Comparison of ENCODE assay signal across 22 cellular contexts in the genomic region with DNA sequence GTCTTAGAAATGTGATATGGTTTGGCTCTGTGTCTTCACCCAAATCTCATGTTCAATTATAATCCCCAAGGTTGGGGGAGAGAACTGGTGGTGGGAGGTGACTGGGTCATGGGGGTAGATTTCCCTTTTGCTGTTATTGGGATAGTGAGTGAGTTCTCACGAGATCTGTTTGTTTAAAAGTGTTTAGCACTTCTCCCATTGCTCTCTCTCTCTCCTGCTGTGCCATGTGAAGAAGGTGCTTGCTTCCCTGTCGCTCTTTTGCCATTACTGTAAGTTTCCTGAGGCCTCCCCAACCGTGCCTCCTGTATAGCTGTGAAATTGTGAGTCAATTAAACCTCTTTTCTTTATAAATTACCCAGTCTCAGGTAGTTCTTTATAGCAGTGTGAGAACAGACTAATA.
A peak's percentile ranks its signal among the peaks of the same experiment; 100 is the strongest.
DNase-seq lines count a peak whose midpoint lies in the region; ATAC-seq and TF ChIP-seq lines count a peak whose summit lies in the region.
"Had no signal": no experiment of that assay in that cellular context is flagged by ENCODE, and none has a peak within 500 bp of the region (broad histone marks: within the 10 kb centered on the region; RNA-seq: fewer than 3 reads in every experiment).

No MANE protein-coding gene starts in this region.

- peaks cover 18% of the 10 kb centered on the region for H3K27me3 ChIP-seq in endodermal cell (ENCODE audit: control insufficient read depth, insufficient read depth, low read length, poor library complexity, severe bottlenecking)
- no peaks in the 10 kb centered on the region for H3K27me3 ChIP-seq in mesendoderm (ENCODE audit: insufficient read depth, low read length, poor library complexity)
- H3K27me3 ChIP-seq: BE2C, BLaER1 had no signal

- H2BK5ac ChIP-seq in mesendoderm (ENCODE audit: low read length): no peak overlapping the region

- H3K56ac ChIP-seq in mesendoderm (ENCODE audit: low read length): no peak overlapping the region

- H3K4me3 Mint-ChIP-seq in endodermal cell: no peak overlapping the region
- H3K4me3 Mint-ChIP-seq: CD14-positive monocyte; CD4-positive, alpha-beta memory T cell; CD4-positive, CD25-positive, alpha-beta regulatory T cell; CD8-positive, alpha-beta memory T cell had no signal

- H2AK5ac ChIP-seq in mesendoderm (ENCODE audit: low read length): no peak overlapping the region

- no peak for ATAC-seq in HG03342 (IDR thresholded peaks at IDR 0.05; ENCODE audit: unreplicated experiment)

- no peak overlapping the region for H3K27ac Mint-ChIP-seq in endodermal cell
- H3K27ac Mint-ChIP-seq: CD14-positive monocyte; CD4-positive, alpha-beta memory T cell; CD4-positive, CD25-positive, alpha-beta regulatory T cell; CD8-positive, alpha-beta memory T cell had no signal

- H3K18ac ChIP-seq in mesendoderm (ENCODE audit: low read length): no peak overlapping the region

- no peak overlapping the region for H3K27ac ChIP-seq in endodermal cell (ENCODE audit: low read depth, low read length)
- no peak overlapping the region for H3K27ac ChIP-seq in mesendoderm (ENCODE audit: low read depth, low read length)
- H3K27ac ChIP-seq: BLaER1 had no signal

- peaks cover 10% of the 10 kb centered on the region for H3K27me3 Mint-ChIP-seq in endodermal cell (ENCODE audit: insufficient read depth)
- H3K27me3 Mint-ChIP-seq: CD4-positive, alpha-beta memory T cell; CD4-positive, CD25-positive, alpha-beta regulatory T cell; CD8-positive, alpha-beta memory T cell had no signal

- H3K23ac ChIP-seq in mesendoderm (ENCODE audit: low read length): no peak overlapping the region

- DNase-seq in OCI-M1 (lab: John Stamatoyannopoulos, UW) (peak; percentile 71), endodermal cell (peak; percentile 68), mesendoderm (peak; percentile 49), NCI-H1092 treated with DMSO at 0.1 percent for 48 hours (lab: John Stamatoyannopoulos, UW) (no peak), EL (no peak)
- DNase-seq: 8988T; ACHN; BE2C; C1 segment of cervical spinal cord; CD4-positive, alpha-beta memory T cell; CD4-positive, CD25-positive, alpha-beta regulatory T cell; CD8-positive, alpha-beta memory T cell; COR-L47; DMS 273 treated with DMSO at 0.1 percent for 48 hours; DMS153; DMS53; DMS79; DND-41; GF-D8 had no signal

- WGBS in endodermal cell (ENCODE audit: insufficient coverage in 1 of 2, insufficient read length in 1 of 2), 2 experiments: 20 to 27% methylated on average over 1 to 3 of the region's 3 CpGs
- no CpG with 5 or more reads among the region's 3 CpGs for WGBS in mesendoderm (ENCODE audit: extremely low coverage, insufficient coverage, low lambda C conversion rate)

- no peak overlapping the region for H3K4ac ChIP-seq in mesendoderm (ENCODE audit: low read depth, low read length)

- no peak overlapping the region for H4K8ac ChIP-seq in mesendoderm (ENCODE audit: low read depth, low read length)

- no peak overlapping the region for H2BK120ac ChIP-seq in mesendoderm (ENCODE audit: low read depth, low read length)

- no peak overlapping the region for H4K5ac ChIP-seq in mesendoderm (ENCODE audit: low read length)

- H2BK15ac ChIP-seq in mesendoderm (replicated peaks; ENCODE audit: low read depth): no peak overlapping the region

- no peak overlapping the region for H3K4me2 ChIP-seq in mesendoderm (ENCODE audit: low read length)
- H3K4me2 ChIP-seq: BLaER1 had no signal

- H3K4me1 Mint-ChIP-seq in endodermal cell: peaks cover 21% of the 10 kb centered on the region
- H3K4me1 Mint-ChIP-seq: CD14-positive monocyte; CD4-positive, alpha-beta memory T cell; CD4-positive, CD25-positive, alpha-beta regulatory T cell; CD8-positive, alpha-beta memory T cell had no signal

- no peaks in the 10 kb centered on the region for H3K79me2 ChIP-seq in mesendoderm (ENCODE audit: control insufficient read depth, insufficient read depth, low read length)

- no peaks in the 10 kb centered on the region for H3K79me1 ChIP-seq in mesendoderm (ENCODE audit: low read length)

- no peak overlapping the region for H3K9ac ChIP-seq in endodermal cell (ENCODE audit: extremely low read depth, low read length, poor library complexity, severe bottlenecking)
- no peak overlapping the region for H3K9ac ChIP-seq in mesendoderm (ENCODE audit: low read length)
- H3K9ac ChIP-seq: BLaER1 had no signal

- H3K36me3 Mint-ChIP-seq in endodermal cell (ENCODE audit: low read depth): no peaks in the 10 kb centered on the region
- H3K36me3 Mint-ChIP-seq: CD14-positive monocyte; CD4-positive, alpha-beta memory T cell; CD4-positive, CD25-positive, alpha-beta regulatory T cell; CD8-positive, alpha-beta memory T cell had no signal

- H3K4me1 ChIP-seq in endodermal cell (ENCODE audit: control insufficient read depth, insufficient read depth, low read length) (peaks cover 4% of the 10 kb centered on the region), mesendoderm (ENCODE audit: control insufficient read depth, low read depth, low read length) (peaks cover 1% of the 10 kb centered on the region)
- H3K4me1 ChIP-seq: BLaER1 had no signal

- no peak overlapping the region for H3K4me3 ChIP-seq in endodermal cell (ENCODE audit: low read length)
- no peak overlapping the region for H3K4me3 ChIP-seq in mesendoderm (ENCODE audit: low read length)
- H3K4me3 ChIP-seq: BLaER1 had no signal

- TF ChIP-seq CTCF in endodermal cell (conservative IDR thresholded peaks at IDR 0.05): no peak

- peaks cover 20% of the 10 kb centered on the region for H3K9me3 Mint-ChIP-seq in endodermal cell

- H3K9me3 ChIP-seq in endodermal cell (ENCODE audit: control insufficient read depth, low read length): peaks cover 33% of the 10 kb centered on the region
- H3K9me3 ChIP-seq: BE2C had no signal

- H3K36me3 ChIP-seq in endodermal cell (ENCODE audit: control insufficient read depth, insufficient read depth, low read length): no peaks in the 10 kb centered on the region
- no peaks in the 10 kb centered on the region for H3K36me3 ChIP-seq in mesendoderm (ENCODE audit: control insufficient read depth, insufficient read depth, low read length)
- H3K36me3 ChIP-seq: BLaER1 had no signal

Comparison
In these comparisons a context has a peak if more than half of its experiments do, and no peak if none do; other contexts are left out.
1. DNase-seq: peak in OCI-M1 (single experiment), endodermal cell (single experiment) and mesendoderm (single experiment); none in NCI-H1092 treated with DMSO at 0.1 percent for 48 hours (single experiment) and EL (single experiment).